In genomic region chr18:13611616-13612110, GRCh38 we compare ENCODE assay signal across 8 cellular contexts.
DNase-seq lines count a peak whose midpoint lies in the region; ATAC-seq, FAIRE-seq and TF ChIP-seq lines count a peak whose summit lies in the region.

No MANE protein-coding gene starts in this region.

- in situ Hi-C loops in mammary epithelial cell (cut with MboI; ENCODE audit: low sequenced_read_pairs in 2 of 2): no loop called here

- peak overlapping the region; percentile 53 for H3K27ac ChIP-seq in CD8-positive, alpha-beta T cell (ENCODE audit: low read depth, low read length)
- H3K27ac ChIP-seq in mammary epithelial cell (ENCODE audit: insufficient read depth, low read depth, low read length) (no peak overlapping the region), kidney (ENCODE audit: low read depth in 2 of 2, low read length in 2 of 2) (peak overlapping the region; percentile 30 to 68), stomach (peak overlapping the region in 4 of 5 donors; percentile 6 to 74 (median 47))

- no peaks in the 10 kb centered on the region for H3K9me3 ChIP-seq in CD8-positive, alpha-beta T cell (ENCODE audit: low read length)
- H3K9me3 ChIP-seq in MG63 (no peaks in the 10 kb centered on the region), mammary epithelial cell (replicated peaks; ENCODE audit: insufficient read depth, low read length) (no peaks in the 10 kb centered on the region), kidney (ENCODE audit: control insufficient read depth in 1 of 2, low read length in 2 of 2) (no peaks in the 10 kb centered on the region), stomach (no peaks in the 10 kb centered on the region)

- H2AFZ ChIP-seq in mammary epithelial cell (ENCODE audit: low read depth, low read length): peak overlapping the region; percentile 80

- intact Hi-C loops in CD8-positive, alpha-beta T cell (cut with DNase I, micrococcal nuclease): loop anchor here (1.0 to 10.0 kb wide), 10 partner anchors 43 to 395 kb away; partner anchors contain the start of genes FAM210A (in 2 of the 2), RNMT (in 2 of the 2) and LDLRAD4 (in 1 of the 2)
- intact Hi-C loops in mammary epithelial cell (cut with micrococcal nuclease): no loop called here
- intact Hi-C loops in kidney (cut with DNase I): no loop called here
- intact Hi-C loops in stomach (cut with DNase I; ENCODE audit: low total_unique reads): no loop called here

- H3K9me3 Mint-ChIP-seq in CD8-positive, alpha-beta T cell: no peaks in the 10 kb centered on the region

- no peak for TF ChIP-seq CTCF in CD8-positive, alpha-beta T cell (IDR thresholded peaks at IDR 0.05)
- TF ChIP-seq CTCF in mammary epithelial cell (conservative IDR thresholded peaks at IDR 0.05 in 1 of 2, IDR thresholded peaks at IDR 0.05 in 1 of 2; ENCODE audit: extremely low read depth in 1 of 2, insufficient read depth in 1 of 2, low read depth in 1 of 2, low read length in 2 of 2) (no peak), kidney (IDR thresholded peaks at IDR 0.05; ENCODE audit: borderline replicate concordance, extremely low read depth, insufficient read depth) (no peak), stomach (IDR thresholded peaks at IDR 0.05) (no peak)

- no peak for ATAC-seq in CD8-positive, alpha-beta T cell
- ATAC-seq in GM21381 (IDR thresholded peaks at IDR 0.05; ENCODE audit: unreplicated experiment) (peak; percentile 2), GM18867 (IDR thresholded peaks at IDR 0.05; ENCODE audit: unreplicated experiment) (no peak)

- 27% methylated on average over 22 of the region's 24 CpGs for WGBS in mammary epithelial cell (ENCODE audit: low coverage, missing lambda C conversion rate)
- 4 to 18% (median 6%) methylated on average over 22 to 24 of the region's 24 CpGs for WGBS in stomach, 5 donors

- peaks cover 72% of the 10 kb centered on the region for H3K4me1 ChIP-seq in CD8-positive, alpha-beta T cell (ENCODE audit: insufficient read depth, low read length)
- H3K4me1 ChIP-seq in mammary epithelial cell (ENCODE audit: insufficient read depth, low read length) (no peaks in the 10 kb centered on the region), kidney (ENCODE audit: control insufficient read depth in 1 of 2, insufficient read depth in 1 of 2, low read depth in 1 of 2, low read length in 2 of 2) (peaks cover 12 to 13% of the 10 kb centered on the region in 2 donors), stomach (peaks cover 13 to 26% (median 26%) of the 10 kb centered on the region in 4 donors)

- no peak for FAIRE-seq in kidney (lab: Jason Lieb, UNC)

- BruUV-seq in mammary epithelial cell (replicated peaks; lab: Mats Ljungman, UMichigan): no TSS peak

- DNase-seq in CD8-positive, alpha-beta T cell: peak in 2 of 7 experiments; percentile 26 to 36
- DNase-seq in MG63 (peak; percentile 32), mammary epithelial cell (peak; percentile 18), kidney (peak; percentile 91), stomach (no peak), NCI-H1436 (lab: John Stamatoyannopoulos, UW) (no peak)

- peak overlapping the region; percentile 98 for H3K27ac Mint-ChIP-seq in CD8-positive, alpha-beta T cell

- H3K4me3 ChIP-seq in CD8-positive, alpha-beta T cell (ENCODE audit: low read depth, low read length): peak overlapping the region; percentile 55
- H3K4me3 ChIP-seq in MG63 (peak overlapping the region; percentile 27), mammary epithelial cell (replicated peaks in 1 of 3; ENCODE audit: insufficient read depth in 1 of 3, low read depth in 2 of 3, low read length in 3 of 3) (peak overlapping the region in 2 of 3 experiments; percentile 19 to 23), kidney (ENCODE audit: low read length in 2 of 2) (peak overlapping the region; percentile 36 to 46), stomach (peak overlapping the region; percentile 29 to 38 (median 34))

- no peaks in the 10 kb centered on the region for H3K27me3 Mint-ChIP-seq in CD8-positive, alpha-beta T cell (ENCODE audit: low read depth)

- H3K4me1 Mint-ChIP-seq in CD8-positive, alpha-beta T cell (ENCODE audit: low read depth): peaks cover 82% of the 10 kb centered on the region

- H3K27me3 ChIP-seq in CD8-positive, alpha-beta T cell (ENCODE audit: insufficient read depth, low read length): no peaks in the 10 kb centered on the region
- H3K27me3 ChIP-seq in MG63 (peaks cover 20% of the 10 kb centered on the region), mammary epithelial cell (ENCODE audit: insufficient read depth, low read length) (no peaks in the 10 kb centered on the region), stomach (peaks cover 0 to 7% (median 0%) of the 10 kb centered on the region in 3 donors)

- TF ChIP-seq EP300 in stomach (IDR thresholded peaks at IDR 0.05): no peak

- H3K9ac ChIP-seq in mammary epithelial cell (ENCODE audit: insufficient read depth, low read length) (no peak overlapping the region), kidney (ENCODE audit: low read length in 2 of 2) (peak overlapping the region; percentile 27 to 62)

- dilution Hi-C loops in mammary epithelial cell (cut with HindIII; ENCODE audit: low sequenced_read_pairs): no loop called here

- no peaks in the 10 kb centered on the region for H3K79me2 ChIP-seq in mammary epithelial cell (ENCODE audit: insufficient read depth, low read length)

- peak overlapping the region; percentile 69 for H3K4me2 ChIP-seq in mammary epithelial cell (ENCODE audit: insufficient read depth, low read depth, low read length)

- CTCF ChIA-PET in CD8-positive, alpha-beta T cell (lab: Charles Lee): interaction anchor here (0.7 to 2.8 kb wide), 10 partner anchors 8 to 300 kb away, joined by 3 to 13 read pairs (median 4); no protein-coding TSS in a partner anchor
- CTCF ChIA-PET in mammary epithelial cell (lab: Charles Lee; ENCODE audit: low non-redundant PET): no interaction called here

- no peak for TF ChIP-seq POLR2A in stomach (IDR thresholded peaks at IDR 0.05)

- no peaks in the 10 kb centered on the region for H3K36me3 ChIP-seq in CD8-positive, alpha-beta T cell (ENCODE audit: insufficient read depth, low read length)
- H3K36me3 ChIP-seq in MG63 (no peaks in the 10 kb centered on the region), mammary epithelial cell (ENCODE audit: insufficient read depth, low read length) (no peaks in the 10 kb centered on the region), kidney (ENCODE audit: control insufficient read depth in 1 of 2, insufficient read depth in 2 of 2, low read length in 2 of 2) (no peaks in the 10 kb centered on the region), stomach (no peaks in the 10 kb centered on the region)

- peaks cover 3% of the 10 kb centered on the region for H3K36me3 Mint-ChIP-seq in CD8-positive, alpha-beta T cell

- H4K20me1 ChIP-seq in mammary epithelial cell (ENCODE audit: insufficient read depth, low read length): no peaks in the 10 kb centered on the region

- POLR2A ChIA-PET in CD8-positive, alpha-beta T cell (lab: Charles Lee): interaction anchor here (0.6 to 2.3 kb wide), 4 partner anchors 8 to 62 kb away, joined by 3 to 11 read pairs (median 6); no protein-coding TSS in a partner anchor

- peak overlapping the region; percentile 82 for H3K4me3 Mint-ChIP-seq in CD8-positive, alpha-beta T cell

Comparison
In these comparisons a context has a peak if more than half of its experiments do, and no peak if none do; other contexts are left out.
1. DNase-seq: peak in MG63 (single experiment), mammary epithelial cell (single experiment) and kidney (single experiment); none in stomach (single experiment) and NCI-H1436 (single experiment).
2. intact Hi-C loops: an anchor here in CD8-positive, alpha-beta T cell (1.0 to 10.0 kb wide); none called in mammary epithelial cell, kidney and stomach.
3. Peak in every context shown above with its lines, with median percentiles within 50 percentile points of each other: H3K4me3 ChIP-seq.